9 cellular contexts compared by ENCODE assay signal in the genomic region with DNA sequence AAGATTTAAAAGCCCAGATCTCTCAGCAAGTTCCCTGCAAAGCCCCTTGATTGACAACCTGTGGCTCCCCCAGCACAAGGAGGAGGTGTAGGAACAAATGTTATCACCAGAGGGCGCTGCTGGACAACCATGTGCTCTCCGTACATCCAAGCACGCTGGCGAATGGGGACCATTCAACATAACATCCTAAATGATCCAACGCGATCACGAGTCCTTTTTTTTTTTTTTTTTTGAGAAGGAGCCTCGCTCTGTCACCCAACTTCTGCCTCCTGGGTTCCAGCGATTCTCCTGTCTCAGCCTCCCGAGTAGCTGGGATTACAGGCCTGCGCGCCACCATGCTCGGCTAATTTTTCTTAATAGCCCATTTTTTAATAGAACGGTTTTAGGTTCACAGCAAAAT. TPM values are rescaled to one million over a fixed set of nuclear protein-coding genes. Genes with fewer than 3 reads are reported as not detected.
DNase-seq lines count a peak whose midpoint lies in the region; ATAC-seq and TF ChIP-seq lines count a peak whose summit lies in the region.
"Had no signal": no experiment of that assay in that cellular context is flagged by ENCODE, and none has a peak within 500 bp of the region (broad histone marks: within the 10 kb centered on the region; RNA-seq: fewer than 3 reads in every experiment).

No MANE protein-coding gene starts in this region.

- no peaks in the 10 kb centered on the region for H3K36me3 ChIP-seq in left ventricle myocardium inferior

- DNase-seq in GM12864 (ENCODE audit: low read depth) (peak; percentile 53), NCI-H1694 treated with DMSO at 0.1 percent for 48 hours (lab: John Stamatoyannopoulos, UW) (peak; percentile 59), T-helper 2 cell (peak; percentile 19 to 69 (median 57)), amniotic stem cell (lab: John Stamatoyannopoulos, UW) (peak; percentile 37), left ventricle myocardium inferior (peak; percentile 59), retina (peak; percentile 87)

- H3K27me3 ChIP-seq in left ventricle myocardium inferior (ENCODE audit: low read depth): no peaks in the 10 kb centered on the region

- no peak overlapping the region for H3K4me3 ChIP-seq in GM12864 (ENCODE audit: low read depth, low read length)
- no peak overlapping the region for H3K4me3 ChIP-seq in left ventricle myocardium inferior

- intact Hi-C loops in left ventricle myocardium inferior (cut with micrococcal nuclease): loop anchor here (5.0 kb wide), 1 partner anchor 281 kb away; no protein-coding TSS in a partner anchor

- H3K4me1 ChIP-seq in left ventricle myocardium inferior: no peaks in the 10 kb centered on the region

- TF ChIP-seq CTCF in GM12864 (IDR thresholded peaks at IDR 0.05; ENCODE audit: low read depth, low read length, missing control alignments) (peak; percentile 84), left ventricle myocardium inferior (IDR thresholded peaks at IDR 0.05; ENCODE audit: borderline replicate concordance) (peak; percentile 91)

- no peak overlapping the region for H3K27ac ChIP-seq in left ventricle myocardium inferior (replicated peaks)

- no peak for ATAC-seq in HG02610 (IDR thresholded peaks at IDR 0.05; ENCODE audit: unreplicated experiment)
- no peak for ATAC-seq in HG02678 (IDR thresholded peaks at IDR 0.05; ENCODE audit: unreplicated experiment)

- H3K9me3 ChIP-seq in left ventricle myocardium inferior (replicated peaks): peaks cover 10% of the 10 kb centered on the region

RNA-seq across cellular contexts. Expression of a gene that starts 52.0 kb away (rescaled TPM):
- total RNA-seq in left ventricle myocardium inferior: not detected
- total RNA-seq: mononuclear cell had no signal

RNA-seq across cellular contexts. Expression of a gene that starts 57.6 kb away (rescaled TPM):
- total RNA-seq in left ventricle myocardium inferior: 24.4 TPM

Comparison
In these comparisons a context has a peak if more than half of its experiments do, and no peak if none do; other contexts are left out.
1. DNase-seq: peak in every context shown above with its lines; median percentile 87 in retina; 59 in NCI-H1694 treated with DMSO at 0.1 percent for 48 hours; 59 in left ventricle myocardium inferior; 57 in T-helper 2 cell; 53 in GM12864; 37 in amniotic stem cell.